ENCODE assay signal across 1 cellular context in the genomic region with DNA sequence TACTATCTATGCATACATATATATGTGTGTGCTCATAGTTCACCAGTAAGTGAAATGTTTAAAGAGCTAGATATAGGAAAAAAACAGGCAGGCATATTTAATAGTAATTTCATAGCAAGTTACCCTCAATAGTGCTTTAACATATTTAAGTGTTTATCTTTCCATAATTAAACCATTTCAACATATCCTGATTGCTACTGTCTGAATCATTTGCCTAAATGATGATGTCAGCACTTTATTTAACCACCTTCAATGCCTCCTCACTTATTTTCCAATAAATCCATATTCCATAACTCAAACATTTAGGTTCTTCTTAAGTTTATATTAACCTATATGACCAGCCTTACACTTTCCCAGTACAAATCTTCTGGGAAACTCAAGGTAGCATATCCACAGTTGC.
TF ChIP-seq lines count a peak whose summit lies in the region.

No MANE protein-coding gene starts in this region.

TF ChIP-seq in K562, 482 proteins besides CTCF, POLR2A, EP300 and RAD21 (continued from another document):
- TF ChIP-seq, protein P1, sequence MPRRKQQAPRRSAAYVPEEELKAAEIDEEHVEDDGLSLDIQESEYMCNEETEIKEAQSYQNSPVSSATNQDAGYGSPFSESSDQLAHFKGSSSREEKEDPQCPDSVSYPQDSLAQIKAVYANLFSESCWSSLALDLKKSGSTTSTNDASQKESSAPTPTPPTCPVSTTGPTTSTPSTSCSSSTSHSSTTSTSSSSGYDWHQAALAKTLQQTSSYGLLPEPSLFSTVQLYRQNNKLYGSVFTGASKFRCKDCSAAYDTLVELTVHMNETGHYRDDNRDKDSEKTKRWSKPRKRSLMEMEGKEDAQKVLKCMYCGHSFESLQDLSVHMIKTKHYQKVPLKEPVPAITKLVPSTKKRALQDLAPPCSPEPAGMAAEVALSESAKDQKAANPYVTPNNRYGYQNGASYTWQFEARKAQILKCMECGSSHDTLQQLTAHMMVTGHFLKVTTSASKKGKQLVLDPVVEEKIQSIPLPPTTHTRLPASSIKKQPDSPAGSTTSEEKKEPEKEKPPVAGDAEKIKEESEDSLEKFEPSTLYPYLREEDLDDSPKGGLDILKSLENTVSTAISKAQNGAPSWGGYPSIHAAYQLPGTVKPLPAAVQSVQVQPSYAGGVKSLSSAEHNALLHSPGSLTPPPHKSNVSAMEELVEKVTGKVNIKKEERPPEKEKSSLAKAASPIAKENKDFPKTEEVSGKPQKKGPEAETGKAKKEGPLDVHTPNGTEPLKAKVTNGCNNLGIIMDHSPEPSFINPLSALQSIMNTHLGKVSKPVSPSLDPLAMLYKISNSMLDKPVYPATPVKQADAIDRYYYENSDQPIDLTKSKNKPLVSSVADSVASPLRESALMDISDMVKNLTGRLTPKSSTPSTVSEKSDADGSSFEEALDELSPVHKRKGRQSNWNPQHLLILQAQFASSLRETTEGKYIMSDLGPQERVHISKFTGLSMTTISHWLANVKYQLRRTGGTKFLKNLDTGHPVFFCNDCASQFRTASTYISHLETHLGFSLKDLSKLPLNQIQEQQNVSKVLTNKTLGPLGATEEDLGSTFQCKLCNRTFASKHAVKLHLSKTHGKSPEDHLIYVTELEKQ (CRISPR knock-in tag; IDR thresholded peaks at IDR 0.05), result no peak
- TF ChIP-seq PRPF4 (IDR thresholded peaks at IDR 0.05; ENCODE audit: insufficient read depth, low read depth, low read length, poor library complexity, severe bottlenecking), result no peak
- TF ChIP-seq, protein P2, sequence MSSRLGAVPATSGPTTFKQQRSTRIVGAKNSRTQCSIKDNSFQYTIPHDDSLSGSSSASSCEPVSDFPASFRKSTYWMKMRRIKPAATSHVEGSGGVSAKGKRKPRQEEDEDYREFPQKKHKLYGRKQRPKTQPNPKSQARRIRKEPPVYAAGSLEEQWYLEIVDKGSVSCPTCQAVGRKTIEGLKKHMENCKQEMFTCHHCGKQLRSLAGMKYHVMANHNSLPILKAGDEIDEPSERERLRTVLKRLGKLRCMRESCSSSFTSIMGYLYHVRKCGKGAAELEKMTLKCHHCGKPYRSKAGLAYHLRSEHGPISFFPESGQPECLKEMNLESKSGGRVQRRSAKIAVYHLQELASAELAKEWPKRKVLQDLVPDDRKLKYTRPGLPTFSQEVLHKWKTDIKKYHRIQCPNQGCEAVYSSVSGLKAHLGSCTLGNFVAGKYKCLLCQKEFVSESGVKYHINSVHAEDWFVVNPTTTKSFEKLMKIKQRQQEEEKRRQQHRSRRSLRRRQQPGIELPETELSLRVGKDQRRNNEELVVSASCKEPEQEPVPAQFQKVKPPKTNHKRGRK (tag; IDR thresholded peaks at IDR 0.05), result no peak
- TF ChIP-seq ZNF24 (IDR thresholded peaks at IDR 0.05), result no peak
- no peak for TF ChIP-seq CCNT2 (IDR thresholded peaks at IDR 0.05; ENCODE audit: borderline replicate concordance, extremely low read depth, insufficient read length, low read depth, low read length)
- no peak for TF ChIP-seq RBM15 (IDR thresholded peaks at IDR 0.05; ENCODE audit: insufficient read depth, low read length)
- TF ChIP-seq C11orf30 (IDR thresholded peaks at IDR 0.05; ENCODE audit: low read depth), result peak; percentile 72
- no peak for TF ChIP-seq CBFA2T3 (IDR thresholded peaks at IDR 0.05)
- TF ChIP-seq MAZ (CRISPR knock-in tag; conservative IDR thresholded peaks at IDR 0.05 in 1 of 2, IDR thresholded peaks at IDR 0.05 in 1 of 2), result no peak
- TF ChIP-seq ZNF239 (CRISPR knock-in tag; IDR thresholded peaks at IDR 0.05), result no peak
- no peak for TF ChIP-seq ETV5 (CRISPR knock-in tag; IDR thresholded peaks at IDR 0.05; ENCODE audit: low read depth)
- TF ChIP-seq, protein P3, sequence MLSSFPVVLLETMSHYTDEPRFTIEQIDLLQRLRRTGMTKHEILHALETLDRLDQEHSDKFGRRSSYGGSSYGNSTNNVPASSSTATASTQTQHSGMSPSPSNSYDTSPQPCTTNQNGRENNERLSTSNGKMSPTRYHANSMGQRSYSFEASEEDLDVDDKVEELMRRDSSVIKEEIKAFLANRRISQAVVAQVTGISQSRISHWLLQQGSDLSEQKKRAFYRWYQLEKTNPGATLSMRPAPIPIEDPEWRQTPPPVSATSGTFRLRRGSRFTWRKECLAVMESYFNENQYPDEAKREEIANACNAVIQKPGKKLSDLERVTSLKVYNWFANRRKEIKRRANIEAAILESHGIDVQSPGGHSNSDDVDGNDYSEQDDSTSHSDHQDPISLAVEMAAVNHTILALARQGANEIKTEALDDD (IDR thresholded peaks at IDR 0.05), result no peak
- TF ChIP-seq, protein P4, sequence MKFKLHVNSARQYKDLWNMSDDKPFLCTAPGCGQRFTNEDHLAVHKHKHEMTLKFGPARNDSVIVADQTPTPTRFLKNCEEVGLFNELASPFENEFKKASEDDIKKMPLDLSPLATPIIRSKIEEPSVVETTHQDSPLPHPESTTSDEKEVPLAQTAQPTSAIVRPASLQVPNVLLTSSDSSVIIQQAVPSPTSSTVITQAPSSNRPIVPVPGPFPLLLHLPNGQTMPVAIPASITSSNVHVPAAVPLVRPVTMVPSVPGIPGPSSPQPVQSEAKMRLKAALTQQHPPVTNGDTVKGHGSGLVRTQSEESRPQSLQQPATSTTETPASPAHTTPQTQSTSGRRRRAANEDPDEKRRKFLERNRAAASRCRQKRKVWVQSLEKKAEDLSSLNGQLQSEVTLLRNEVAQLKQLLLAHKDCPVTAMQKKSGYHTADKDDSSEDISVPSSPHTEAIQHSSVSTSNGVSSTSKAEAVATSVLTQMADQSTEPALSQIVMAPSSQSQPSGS (CRISPR knock-in tag; IDR thresholded peaks at IDR 0.05), result no peak
- TF ChIP-seq, protein P5, sequence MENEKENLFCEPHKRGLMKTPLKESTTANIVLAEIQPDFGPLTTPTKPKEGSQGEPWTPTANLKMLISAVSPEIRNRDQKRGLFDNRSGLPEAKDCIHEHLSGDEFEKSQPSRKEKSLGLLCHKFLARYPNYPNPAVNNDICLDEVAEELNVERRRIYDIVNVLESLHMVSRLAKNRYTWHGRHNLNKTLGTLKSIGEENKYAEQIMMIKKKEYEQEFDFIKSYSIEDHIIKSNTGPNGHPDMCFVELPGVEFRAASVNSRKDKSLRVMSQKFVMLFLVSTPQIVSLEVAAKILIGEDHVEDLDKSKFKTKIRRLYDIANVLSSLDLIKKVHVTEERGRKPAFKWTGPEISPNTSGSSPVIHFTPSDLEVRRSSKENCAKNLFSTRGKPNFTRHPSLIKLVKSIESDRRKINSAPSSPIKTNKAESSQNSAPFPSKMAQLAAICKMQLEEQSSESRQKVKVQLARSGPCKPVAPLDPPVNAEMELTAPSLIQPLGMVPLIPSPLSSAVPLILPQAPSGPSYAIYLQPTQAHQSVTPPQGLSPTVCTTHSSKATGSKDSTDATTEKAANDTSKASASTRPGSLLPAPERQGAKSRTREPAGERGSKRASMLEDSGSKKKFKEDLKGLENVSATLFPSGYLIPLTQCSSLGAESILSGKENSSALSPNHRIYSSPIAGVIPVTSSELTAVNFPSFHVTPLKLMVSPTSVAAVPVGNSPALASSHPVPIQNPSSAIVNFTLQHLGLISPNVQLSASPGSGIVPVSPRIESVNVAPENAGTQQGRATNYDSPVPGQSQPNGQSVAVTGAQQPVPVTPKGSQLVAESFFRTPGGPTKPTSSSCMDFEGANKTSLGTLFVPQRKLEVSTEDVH (IDR thresholded peaks at IDR 0.05; ENCODE audit: low read depth, partially characterized antibody), result no peak
- peak; percentile 92 for TF ChIP-seq MAFF (IDR thresholded peaks at IDR 0.05; ENCODE audit: low read length)
- TF ChIP-seq, protein P6, sequence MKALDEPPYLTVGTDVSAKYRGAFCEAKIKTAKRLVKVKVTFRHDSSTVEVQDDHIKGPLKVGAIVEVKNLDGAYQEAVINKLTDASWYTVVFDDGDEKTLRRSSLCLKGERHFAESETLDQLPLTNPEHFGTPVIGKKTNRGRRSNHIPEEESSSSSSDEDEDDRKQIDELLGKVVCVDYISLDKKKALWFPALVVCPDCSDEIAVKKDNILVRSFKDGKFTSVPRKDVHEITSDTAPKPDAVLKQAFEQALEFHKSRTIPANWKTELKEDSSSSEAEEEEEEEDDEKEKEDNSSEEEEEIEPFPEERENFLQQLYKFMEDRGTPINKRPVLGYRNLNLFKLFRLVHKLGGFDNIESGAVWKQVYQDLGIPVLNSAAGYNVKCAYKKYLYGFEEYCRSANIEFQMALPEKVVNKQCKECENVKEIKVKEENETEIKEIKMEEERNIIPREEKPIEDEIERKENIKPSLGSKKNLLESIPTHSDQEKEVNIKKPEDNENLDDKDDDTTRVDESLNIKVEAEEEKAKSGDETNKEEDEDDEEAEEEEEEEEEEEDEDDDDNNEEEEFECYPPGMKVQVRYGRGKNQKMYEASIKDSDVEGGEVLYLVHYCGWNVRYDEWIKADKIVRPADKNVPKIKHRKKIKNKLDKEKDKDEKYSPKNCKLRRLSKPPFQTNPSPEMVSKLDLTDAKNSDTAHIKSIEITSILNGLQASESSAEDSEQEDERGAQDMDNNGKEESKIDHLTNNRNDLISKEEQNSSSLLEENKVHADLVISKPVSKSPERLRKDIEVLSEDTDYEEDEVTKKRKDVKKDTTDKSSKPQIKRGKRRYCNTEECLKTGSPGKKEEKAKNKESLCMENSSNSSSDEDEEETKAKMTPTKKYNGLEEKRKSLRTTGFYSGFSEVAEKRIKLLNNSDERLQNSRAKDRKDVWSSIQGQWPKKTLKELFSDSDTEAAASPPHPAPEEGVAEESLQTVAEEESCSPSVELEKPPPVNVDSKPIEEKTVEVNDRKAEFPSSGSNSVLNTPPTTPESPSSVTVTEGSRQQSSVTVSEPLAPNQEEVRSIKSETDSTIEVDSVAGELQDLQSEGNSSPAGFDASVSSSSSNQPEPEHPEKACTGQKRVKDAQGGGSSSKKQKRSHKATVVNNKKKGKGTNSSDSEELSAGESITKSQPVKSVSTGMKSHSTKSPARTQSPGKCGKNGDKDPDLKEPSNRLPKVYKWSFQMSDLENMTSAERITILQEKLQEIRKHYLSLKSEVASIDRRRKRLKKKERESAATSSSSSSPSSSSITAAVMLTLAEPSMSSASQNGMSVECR (CRISPR knock-in tag; IDR thresholded peaks at IDR 0.05), result no peak
- no peak for TF ChIP-seq ZNF695 (CRISPR knock-in tag; IDR thresholded peaks at IDR 0.05)
- TF ChIP-seq TSC22D4 (tag; IDR thresholded peaks at IDR 0.05), result no peak
TF ChIP-seq in K562: peak in this region for 5.
